8 cellular contexts compared by ENCODE assay signal in the genomic region with DNA sequence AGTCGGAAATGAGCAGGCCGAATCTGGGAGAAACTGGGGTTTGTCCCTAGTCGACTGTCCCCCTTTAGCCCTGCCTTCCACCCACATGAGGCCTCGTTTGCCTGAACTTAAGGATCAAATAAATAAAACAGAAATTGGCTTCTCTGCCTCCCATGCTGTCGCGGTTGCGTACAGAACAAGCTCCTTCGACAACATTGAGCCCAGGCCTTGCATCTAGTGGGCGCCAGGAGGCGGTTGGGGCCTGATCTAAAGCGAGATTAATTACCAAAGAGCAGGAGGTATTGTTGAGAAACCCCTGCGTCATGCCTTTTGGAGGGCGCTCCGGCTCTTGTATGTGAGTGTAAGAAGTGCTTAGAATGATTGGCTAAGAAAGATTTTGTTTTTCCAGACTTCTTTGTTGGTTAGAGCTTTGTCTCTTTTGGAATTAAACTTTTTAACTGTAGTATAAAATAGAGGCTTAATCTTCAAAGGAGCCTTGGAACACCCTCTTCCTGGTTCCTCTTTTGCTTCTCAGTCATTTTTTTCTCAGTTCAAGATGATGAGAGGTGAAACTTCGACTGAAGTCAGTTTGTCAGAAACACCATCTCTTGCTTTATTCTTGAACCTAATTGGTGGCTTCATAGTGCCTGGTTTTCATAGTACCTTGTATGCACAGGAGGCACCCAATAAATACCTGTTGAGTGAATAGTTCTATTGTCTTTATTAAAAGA. TPM values are rescaled to one million over a fixed set of nuclear protein-coding genes. Genes with fewer than 3 reads are reported as not detected.
DNase-seq lines count a peak whose midpoint lies in the region; ATAC-seq and TF ChIP-seq lines count a peak whose summit lies in the region.

No MANE protein-coding gene starts in this region.

- peak overlapping the region; percentile 97 for H3K9ac ChIP-seq in mammary epithelial cell (ENCODE audit: insufficient read depth, low read length)

- DNase-seq in NCI-H1417 (lab: John Stamatoyannopoulos, UW) (peak in 2 of 3 experiments; percentile 45 to 77), NCI-H1417 treated with DMSO at 0.1 percent for 48 hours (lab: John Stamatoyannopoulos, UW) (no peak), NCI-H2081 treated with DMSO at 0.1 percent for 48 hours (lab: John Stamatoyannopoulos, UW) (peak; percentile 58), WERI-Rb-1 (peak; percentile 79), mammary epithelial cell (peak; percentile 85), immature natural killer cell (peak; percentile 64 to 71 (median 70)), spleen (peak; percentile 86)

- in situ Hi-C loops in mammary epithelial cell (cut with MboI; ENCODE audit: low sequenced_read_pairs in 2 of 2) = loop anchor here (25.0 kb wide), 3 partner anchors 153 to 578 kb away; partner anchors contain the start of gene BNIP1 (in 1 of the 2)

- no peaks in the 10 kb centered on the region for H3K36me3 Mint-ChIP-seq in immature natural killer cell

- WGBS in mammary epithelial cell (ENCODE audit: low coverage, missing lambda C conversion rate) = 3% methylated on average over 11 of the region's 15 CpGs
- 0 to 1% (median 0%) methylated on average over 15 of the region's 15 CpGs for WGBS in spleen, 5 donors

- H3K36me3 ChIP-seq in WERI-Rb-1 = peaks cover 36% of the 10 kb centered on the region
- H3K36me3 ChIP-seq in mammary epithelial cell (ENCODE audit: insufficient read depth, low read length) = peaks cover 7% of the 10 kb centered on the region
- peaks cover 0 to 34% (median 23%) of the 10 kb centered on the region in 6 donors for H3K36me3 ChIP-seq in spleen

- peak overlapping the region; percentile 86 for H2AFZ ChIP-seq in mammary epithelial cell (ENCODE audit: low read depth, low read length)

- peaks cover 35 to 47% of the 10 kb centered on the region in 2 donors for H3K4me1 Mint-ChIP-seq in immature natural killer cell

- TSS peak; percentile 43 for BruUV-seq in mammary epithelial cell (replicated peaks; lab: Mats Ljungman, UMichigan)

- peak overlapping the region; percentile 84 for H3K27ac ChIP-seq in WERI-Rb-1
- H3K27ac ChIP-seq in mammary epithelial cell (ENCODE audit: insufficient read depth, low read depth, low read length) = peak overlapping the region; percentile 91
- peak overlapping the region; percentile 91 to 98 (median 96) for H3K27ac ChIP-seq in spleen

- no peaks in the 10 kb centered on the region for H4K20me1 ChIP-seq in mammary epithelial cell (ENCODE audit: insufficient read depth, low read length)

- H3K4me1 ChIP-seq in mammary epithelial cell (ENCODE audit: insufficient read depth, low read length) (peaks cover 11% of the 10 kb centered on the region), spleen (peaks cover 19 to 62% (median 48%) of the 10 kb centered on the region in 6 donors)

- no peak for TF ChIP-seq POLR2A in spleen (IDR thresholded peaks at IDR 0.05)

- H3K4me2 ChIP-seq in mammary epithelial cell (ENCODE audit: insufficient read depth, low read depth, low read length) = peak overlapping the region; percentile 77

- ATAC-seq in HG02943 (IDR thresholded peaks at IDR 0.05; ENCODE audit: low read depth, unreplicated experiment) = peak; percentile 65

- dilution Hi-C loops in mammary epithelial cell (cut with HindIII; ENCODE audit: low sequenced_read_pairs) = no loop called here

- peak overlapping the region; percentile 91 to 99 (median 98) for H3K27ac Mint-ChIP-seq in immature natural killer cell

- intact Hi-C loops in mammary epithelial cell (cut with micrococcal nuclease) (loop anchor here (1.0 to 5.0 kb wide), 4 partner anchors 73 to 583 kb away; partner anchors contain the start of gene BNIP1), spleen (cut with DNase I; ENCODE audit: low total_unique reads) (no loop called here)

- H3K4me3 ChIP-seq in WERI-Rb-1 (ENCODE audit: low read depth, low read length) (peak overlapping the region; percentile 91), mammary epithelial cell (replicated peaks in 1 of 3; ENCODE audit: insufficient read depth in 1 of 3, low read depth in 2 of 3, low read length in 3 of 3) (peak overlapping the region; percentile 58 to 92 (median 78)), spleen (peak overlapping the region; percentile 87 to 98 (median 94))

- no peaks in the 10 kb centered on the region for H3K27me3 ChIP-seq in WERI-Rb-1 (ENCODE audit: insufficient read depth, low read depth, severe bottlenecking)
- H3K27me3 ChIP-seq in mammary epithelial cell (ENCODE audit: insufficient read depth, low read length) = no peaks in the 10 kb centered on the region
- no peaks in the 10 kb centered on the region for H3K27me3 ChIP-seq in spleen (replicated peaks in 1 of 7)

- H3K27me3 Mint-ChIP-seq in immature natural killer cell (ENCODE audit: low read depth in 3 of 3) = peaks cover 2 to 6% (median 2%) of the 10 kb centered on the region in 3 donors

- H3K9me3 ChIP-seq in WERI-Rb-1 (ENCODE audit: severe bottlenecking) (no peaks in the 10 kb centered on the region), mammary epithelial cell (replicated peaks; ENCODE audit: insufficient read depth, low read length) (no peaks in the 10 kb centered on the region), spleen (no peaks in the 10 kb centered on the region)

- no peaks in the 10 kb centered on the region for H3K9me3 Mint-ChIP-seq in immature natural killer cell

- peak overlapping the region; percentile 98 to 99 (median 99) for H3K4me3 Mint-ChIP-seq in immature natural killer cell

- H3K79me2 ChIP-seq in mammary epithelial cell (ENCODE audit: insufficient read depth, low read length) = peaks cover 59% of the 10 kb centered on the region

- peak; percentile 58 for TF ChIP-seq CTCF in WERI-Rb-1 (IDR thresholded peaks at IDR 0.05; ENCODE audit: low read depth, low read length)
- TF ChIP-seq CTCF in mammary epithelial cell (conservative IDR thresholded peaks at IDR 0.05 in 1 of 2, IDR thresholded peaks at IDR 0.05 in 1 of 2; ENCODE audit: extremely low read depth in 1 of 2, insufficient read depth in 1 of 2, low read depth in 1 of 2, low read length in 2 of 2) = peak; percentile 43 to 72
- TF ChIP-seq CTCF in spleen (IDR thresholded peaks at IDR 0.05 in 8 of 11, conservative IDR thresholded peaks at IDR 0.05 in 3 of 11) = peak in 10 of 11 experiments; percentile 25 to 76 (median 52)

- CTCF ChIA-PET in mammary epithelial cell (lab: Charles Lee; ENCODE audit: low non-redundant PET) = interaction anchor here (0.9 kb wide), 1 partner anchor 161 kb away, joined by 3 read pairs; no protein-coding TSS in a partner anchor

RNA-seq across cellular contexts. Expression of gene ATP6V0E1, which starts 0.8 kb away (rescaled TPM):
- total RNA-seq in mammary epithelial cell = 100 to 1,000 TPM; 147 to 154 TPM
- 213 TPM for polyA plus RNA-seq in mammary epithelial cell
- 157 TPM for polyA minus RNA-seq in mammary epithelial cell
- 100 to 1,000 TPM; 474 to 487 (median 485) TPM for polyA plus RNA-seq in immature natural killer cell
- 100 to 1,000 TPM; 185 to 221 (median 208) TPM for total RNA-seq in spleen
- 100 to 1,000 TPM; 213 to 314 (median 298) TPM for polyA plus RNA-seq in spleen

RNA-seq across cellular contexts. Expression of gene RPL26L1, which starts 25.2 kb away (rescaled TPM):
- 10 to 100 TPM; 31.8 to 58.5 TPM for total RNA-seq in mammary epithelial cell
- 120 TPM for polyA plus RNA-seq in mammary epithelial cell
- 11.9 TPM for polyA minus RNA-seq in mammary epithelial cell
- 10 to 100 TPM; 32.6 to 35.5 (median 33.2) TPM for polyA plus RNA-seq in immature natural killer cell
- 10 to 100 TPM; 10.6 to 36.8 (median 16.9) TPM for total RNA-seq in spleen
- 10 to 100 TPM; 31.0 to 56.4 (median 46.4) TPM for polyA plus RNA-seq in spleen
